ENCODE assay signal across 26 cellular contexts in the genomic region with DNA sequence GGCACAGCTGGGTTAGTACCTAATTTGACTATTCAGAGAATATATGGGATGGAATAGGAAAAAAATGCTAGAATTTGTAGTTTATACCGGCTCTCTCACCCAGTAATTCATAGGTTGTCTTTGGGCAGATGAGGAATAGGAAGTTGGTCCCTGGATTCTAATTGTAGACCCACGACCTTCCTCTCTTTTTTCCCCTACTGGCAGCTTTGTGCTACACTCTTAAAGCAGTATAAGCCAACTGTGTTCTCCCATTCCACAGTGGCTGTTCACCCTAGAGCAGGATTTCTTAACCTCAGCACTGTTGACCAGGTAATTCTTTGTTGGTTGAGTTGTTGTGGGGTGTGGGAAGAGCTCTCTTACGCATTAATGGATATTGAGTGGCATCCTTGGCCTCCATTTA.
A peak's percentile ranks its signal among the peaks of the same experiment; 100 is the strongest.
DNase-seq lines count a peak whose midpoint lies in the region; ATAC-seq, FAIRE-seq and TF ChIP-seq lines count a peak whose summit lies in the region.
"Had no signal": no experiment of that assay in that cellular context is flagged by ENCODE, and none has a peak within 500 bp of the region (broad histone marks: within the 10 kb centered on the region; RNA-seq: fewer than 3 reads in every experiment).

No MANE protein-coding gene starts in this region.

- peaks cover 8% of the 10 kb centered on the region for H3F3A ChIP-seq in SK-N-SH (replicated peaks; ENCODE audit: insufficient read depth)

- no peaks in the 10 kb centered on the region for H3K9me1 ChIP-seq in K562 (ENCODE audit: control insufficient read depth, insufficient read depth, low read length)

- no TSS peak for BruUV-seq in K562 (replicated peaks; lab: Mats Ljungman, UMichigan)

- no peak for DNase-seq in SK-N-SH
- DNase-seq in K562 (ENCODE audit: extremely low read depth in 1 of 4, low spot score in 3 of 4) = no peak
- DNase-seq in NCI-H510A (lab: John Stamatoyannopoulos, UW) = no peak
- no peak for DNase-seq in WERI-Rb-1
- DNase-seq in DMS79 treated with DMSO at 0.1 percent for 48 hours (lab: John Stamatoyannopoulos, UW) = no peak
- no peak for DNase-seq in activated T-cell treated with anti-CD3 and anti-CD28 coated beads, Interleukin-2, amount 50 U/mL, for 4 hours
- DNase-seq: activated T-cell treated with anti-CD3 and anti-CD28 coated beads, Interleukin-2, amount 50 U/mL, for 1 hour; BE2C; body of pancreas; effector CD4-positive, alpha-beta T cell; heart right ventricle; Karpas-422; mesenchymal stem cell; naive B cell; NCI-H1048; NCI-H1694 treated with DMSO at 0.1 percent for 48 hours; NCI-H748 treated with DMSO at 0.1 percent for 48 hours; occipital lobe; small intestine; stimulated activated CD4-positive, alpha-beta T cell treated with anti-CD3 and anti-CD28 coated beads, Interleukin-2, amount 100 ng/mL, for 24 hours; SW 1271; upper lobe of left lung had no signal

- H3K4me1 ChIP-seq in SK-N-SH (ENCODE audit: control insufficient read depth in 1 of 2, insufficient read depth in 2 of 2, low read depth in 1 of 2, low read length in 1 of 2) (peaks cover 0 to 11% of the 10 kb centered on the region in 2 experiments; a peak in 2 of 4 replicates), K562 (replicated peaks in 1 of 2; ENCODE audit: control insufficient read depth in 2 of 2, insufficient read depth in 2 of 2, low read length in 2 of 2) (no peaks in the 10 kb centered on the region)
- H3K4me1 ChIP-seq: BE2C, body of pancreas had no signal

- no peak for FAIRE-seq in K562 (lab: Jason Lieb, UNC)
- FAIRE-seq: A204.1, small intestine had no signal

- TF ChIP-seq EP300 in SK-N-SH (IDR thresholded peaks at IDR 0.05; ENCODE audit: borderline replicate concordance in 1 of 2, low read depth in 1 of 2, low read length in 1 of 2) (no peak), K562 (IDR thresholded peaks at IDR 0.05; ENCODE audit: low read length) (no peak)

- WGBS in SK-N-SH (ENCODE audit: low lambda C conversion rate) = 89% methylated on average over 3 of the region's 3 CpGs
- WGBS in K562 (ENCODE audit: insufficient coverage, low coverage, missing lambda C conversion rate) = 74% methylated on average over 3 of the region's 3 CpGs

- no peak overlapping the region for H3K27ac ChIP-seq in SK-N-SH (ENCODE audit: low read depth in 2 of 2, low read length in 1 of 2)
- H3K27ac ChIP-seq in K562 (ENCODE audit: extremely low read depth, low read depth, low read length) = no peak overlapping the region
- no peak overlapping the region for H3K27ac ChIP-seq in WERI-Rb-1
- H3K27ac ChIP-seq: body of pancreas, heart right ventricle, upper lobe of left lung had no signal

- CTCF ChIA-PET in SK-N-SH (lab: Yijun Ruan, JAX) = interaction anchor here (0.5 to 3.0 kb wide), 6 partner anchors 10 to 926 kb away, joined by 3 to 11 read pairs (median 4); no protein-coding TSS in a partner anchor
- CTCF ChIA-PET in K562 (lab: Yijun Ruan, JAX; ENCODE audit: low intra/inter-chr PET ratio) = interaction anchor here (0.7 kb wide), 1 partner anchor 208 kb away, joined by 3 read pairs; no protein-coding TSS in a partner anchor

- H3K9me3 ChIP-seq in SK-N-SH (no peaks in the 10 kb centered on the region), K562 (replicated peaks; ENCODE audit: control insufficient read depth, insufficient read depth, low read depth, low read length) (no peaks in the 10 kb centered on the region), WERI-Rb-1 (ENCODE audit: severe bottlenecking) (no peaks in the 10 kb centered on the region)
- H3K9me3 ChIP-seq: BE2C, body of pancreas, heart right ventricle, upper lobe of left lung had no signal

- POLR2A ChIA-PET in SK-N-SH (lab: Yijun Ruan, JAX) = no interaction called here
- POLR2A ChIA-PET in K562 (lab: Yijun Ruan, JAX) = interaction anchor here (0.9 to 1.5 kb wide), 2 partner anchors 10 to 12 kb away, joined by 3 to 4 read pairs; no protein-coding TSS in a partner anchor

- TF ChIP-seq POLR2A in K562 (conservative IDR thresholded peaks at IDR 0.05) = no peak

- H3K4me1 Mint-ChIP-seq in activated T-cell treated with anti-CD3 and anti-CD28 coated beads, Interleukin-2, amount 50 U/mL, for 4 hours (ENCODE audit: low read depth) = no peaks in the 10 kb centered on the region
- H3K4me1 Mint-ChIP-seq: naive B cell had no signal

- H3K27me3 ChIP-seq in SK-N-SH (ENCODE audit: insufficient read depth) (no peaks in the 10 kb centered on the region), K562 (ENCODE audit: control insufficient read depth in 2 of 2, insufficient read depth in 2 of 2, low read length in 2 of 2) (no peaks in the 10 kb centered on the region), WERI-Rb-1 (ENCODE audit: insufficient read depth, low read depth, severe bottlenecking) (no peaks in the 10 kb centered on the region)
- H3K27me3 ChIP-seq: BE2C, body of pancreas, heart right ventricle, upper lobe of left lung had no signal

- intact Hi-C loops in K562 (cut with micrococcal nuclease) = no loop called here

- no peak overlapping the region for H3K4me3 Mint-ChIP-seq in activated T-cell treated with anti-CD3 and anti-CD28 coated beads, Interleukin-2, amount 50 U/mL, for 4 hours
- H3K4me3 Mint-ChIP-seq: naive B cell had no signal

- H3K36me3 ChIP-seq in SK-N-SH (replicated peaks in 1 of 2; ENCODE audit: control insufficient read depth in 1 of 2, insufficient read depth in 2 of 2, low read length in 1 of 2) (peaks cover 25 to 26% of the 10 kb centered on the region in 2 experiments), K562 (ENCODE audit: control insufficient read depth, insufficient read depth, low read length) (peaks cover 29% of the 10 kb centered on the region; the same call in 2 of the 3 replicates), WERI-Rb-1 (peaks cover 51% of the 10 kb centered on the region)

- TF ChIP-seq CTCF in SK-N-SH (IDR thresholded peaks at IDR 0.05) (0 out of 2 replicates have a peak, but pooled peaks have one; percentile 9), K562 (IDR thresholded peaks at IDR 0.05 in 2 of 3, conservative IDR thresholded peaks at IDR 0.05 in 1 of 3; ENCODE audit: insufficient read depth in 2 of 3, low read depth in 1 of 3, low read length in 3 of 3) (no peak), WERI-Rb-1 (IDR thresholded peaks at IDR 0.05; ENCODE audit: low read depth, low read length) (no peak)

- no peaks in the 10 kb centered on the region for H3K27me3 Mint-ChIP-seq in activated T-cell treated with anti-CD3 and anti-CD28 coated beads, Interleukin-2, amount 50 U/mL, for 4 hours (ENCODE audit: low read depth)

- H3K9ac ChIP-seq in SK-N-SH (no peak overlapping the region), K562 (ENCODE audit: insufficient read depth in 1 of 2, low read depth in 2 of 2, low read length in 2 of 2) (no peak overlapping the region)

- no peak for ATAC-seq in SK-N-SH treated with all-trans-retinoic acid at 6 μM for 48 hours
- peak; percentile 3 for ATAC-seq in HG02852 (IDR thresholded peaks at IDR 0.05; ENCODE audit: unreplicated experiment)
- 0 out of 3 replicates have a peak, but pooled peaks have one; percentile 42 for ATAC-seq in K562
- no peak for ATAC-seq in activated T-cell treated with anti-CD3 and anti-CD28 coated beads, Interleukin-2, amount 50 U/mL, for 4 hours
- ATAC-seq: activated CD4-positive, CD25-positive, alpha-beta regulatory T cell treated with anti-CD3 and anti-CD28 coated beads, Interleukin-2, amount 50 U/mL, for 24 hours; body of pancreas; heart right ventricle had no signal

- in situ Hi-C loops in K562 (cut with MboI) = loop anchor here (5.0 kb wide), 1 partner anchor 341 kb away; no protein-coding TSS in a partner anchor

- H3K4me3 ChIP-seq in SK-N-SH (ENCODE audit: low read depth in 2 of 2, low read length in 1 of 2) = no peak overlapping the region
- H3K4me3 ChIP-seq in K562 = no peak overlapping the region
- H3K4me3 ChIP-seq in WERI-Rb-1 (ENCODE audit: low read depth, low read length) = no peak overlapping the region
- H3K4me3 ChIP-seq: body of pancreas, heart right ventricle, upper lobe of left lung had no signal

- H3K9me2 ChIP-seq in SK-N-SH = no peaks in the 10 kb centered on the region

- H4K20me1 ChIP-seq in SK-N-SH (ENCODE audit: insufficient read depth) = no peaks in the 10 kb centered on the region
- H4K20me1 ChIP-seq in K562 (replicated peaks; ENCODE audit: control insufficient read depth, insufficient read depth, low read length) = no peaks in the 10 kb centered on the region

- TF ChIP-seq RAD21 in SK-N-SH (IDR thresholded peaks at IDR 0.05; ENCODE audit: low read length) (no peak), K562 (CRISPR knock-in tag; conservative IDR thresholded peaks at IDR 0.05 in 1 of 2, IDR thresholded peaks at IDR 0.05 in 1 of 2) (no peak)

- H3K36me3 Mint-ChIP-seq in activated T-cell treated with anti-CD3 and anti-CD28 coated beads, Interleukin-2, amount 50 U/mL, for 4 hours (ENCODE audit: insufficient read depth) = peaks cover 24% of the 10 kb centered on the region
- H3K36me3 Mint-ChIP-seq: naive B cell had no signal

- H3K9me3 Mint-ChIP-seq in activated T-cell treated with anti-CD3 and anti-CD28 coated beads, Interleukin-2, amount 50 U/mL, for 4 hours = no peaks in the 10 kb centered on the region
- H3K9me3 Mint-ChIP-seq: naive B cell had no signal

- no peak overlapping the region for H2AFZ ChIP-seq in SK-N-SH (ENCODE audit: low read depth)
- H2AFZ ChIP-seq in K562 (ENCODE audit: low read depth, low read length) = no peak overlapping the region

- no peaks in the 10 kb centered on the region for H3K79me2 ChIP-seq in SK-N-SH (ENCODE audit: insufficient read depth)
- no peaks in the 10 kb centered on the region for H3K79me2 ChIP-seq in K562 (ENCODE audit: control insufficient read depth, insufficient read depth, low read length)

- H3K4me2 ChIP-seq in SK-N-SH (no peak overlapping the region), K562 (ENCODE audit: insufficient read depth, low read length) (no peak overlapping the region)

TF ChIP-seq in SK-N-SH treated with all-trans-retinoic acid at 6 μM for 48 hours, 23 proteins besides CTCF, POLR2A, EP300 and RAD21 (continues in another document):
- TF ChIP-seq ISL1 (CRISPR knock-in tag; IDR thresholded peaks at IDR 0.05) (no peak), ARNTL (CRISPR knock-in tag; IDR thresholded peaks at IDR 0.05; ENCODE audit: borderline replicate concordance, low read depth) (no peak), ZFP30 (CRISPR knock-in tag; IDR thresholded peaks at IDR 0.05) (no peak), ZNF70 (CRISPR knock-in tag; IDR thresholded peaks at IDR 0.05) (no peak), ESRRG (CRISPR knock-in tag; IDR thresholded peaks at IDR 0.05) (no peak), RARB (CRISPR knock-in tag; IDR thresholded peaks at IDR 0.05) (no peak), CSDC2 (CRISPR knock-in tag; IDR thresholded peaks at IDR 0.05) (no peak)

TF ChIP-seq in K562, 482 proteins besides CTCF, POLR2A, EP300 and RAD21 (continues in another document):
- TF ChIP-seq ZNF445 (CRISPR knock-in tag; IDR thresholded peaks at IDR 0.05; ENCODE audit: low read depth) = no peak

Comparison
In these comparisons a context has a peak if more than half of its experiments do, and no peak if none do; other contexts are left out.
1. ATAC-seq: peak in HG02852 (single experiment) and K562 (single experiment); none in SK-N-SH treated with all-trans-retinoic acid at 6 μM for 48 hours (single experiment) and activated T-cell treated with anti-CD3 and anti-CD28 coated beads, Interleukin-2, amount 50 U/mL, for 4 hours (0 of 2).
2. Of the 27 proteins assayed by ChIP-seq in both K562 and SK-N-SH: peak only in K562: none; only in SK-N-SH: CTCF; in both: none; in neither: 26.